Comparison of ENCODE assay signal across 28 cellular contexts in the genomic region with DNA sequence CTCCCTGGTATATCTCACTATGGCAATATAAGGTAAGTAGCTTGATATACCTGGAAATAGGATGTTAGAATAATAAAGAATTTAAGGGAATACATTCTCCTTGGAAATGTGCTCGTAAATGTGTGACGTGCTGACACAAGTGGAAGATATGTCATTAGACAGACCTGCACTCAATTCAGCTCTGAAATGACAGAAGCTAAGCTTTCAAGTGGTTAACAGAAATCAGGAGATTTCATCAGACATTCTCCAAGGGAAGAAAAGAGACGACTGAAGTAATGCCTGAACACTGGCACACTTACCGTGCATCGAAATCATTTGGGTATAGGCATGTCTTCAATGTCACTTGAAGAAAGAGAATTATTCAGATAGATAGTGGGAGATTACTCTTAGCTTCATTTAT.
"Had no signal": no experiment of that assay in that cellular context is flagged by ENCODE, and none has a peak within 500 bp of the region (broad histone marks: within the 10 kb centered on the region; RNA-seq: fewer than 3 reads in every experiment).

No MANE protein-coding gene starts in this region.

- H3K4me3 Mint-ChIP-seq: dendritic cell treated with granulocyte-macrophage colony-stimulating factor and Interleukin-4, amounts not matched to agents 40 ng/mL and 50 ng/mL, for 4 days; effector memory CD8-positive, alpha-beta T cell; endodermal cell had no signal

- H3K36me3 ChIP-seq: colonic mucosa, esophagus muscularis mucosa, esophagus squamous epithelium, gastrocnemius medialis, gastroesophageal sphincter, heart left ventricle, heart right ventricle had no signal

- H3K27me3 Mint-ChIP-seq: dendritic cell treated with granulocyte-macrophage colony-stimulating factor and Interleukin-4, amounts not matched to agents 40 ng/mL and 50 ng/mL, for 4 days; effector memory CD8-positive, alpha-beta T cell had no signal

- DNase-seq: colonic mucosa; cortex of kidney; dermis blood vessel endothelial cell; dorsolateral prefrontal cortex; effector CD4-positive, alpha-beta T cell; effector CD8-positive, alpha-beta T cell; effector memory CD4-positive, alpha-beta T cell; effector memory CD8-positive, alpha-beta T cell; endodermal cell; erythroblast; esophagus squamous epithelium; foreskin fibroblast; foreskin keratinocyte; foreskin melanocyte; gastrocnemius medialis; glutamatergic neuron; head of caudate nucleus; heart left ventricle; heart right ventricle had no signal

- H3K9me3 ChIP-seq: colonic mucosa, esophagus muscularis mucosa, esophagus squamous epithelium, gastrocnemius medialis, gastroesophageal sphincter, heart left ventricle had no signal

- FAIRE-seq: colon, endometrium, endothelial cell of umbilical vein, frontal cortex had no signal

- H3K9me3 Mint-ChIP-seq: endodermal cell had no signal

- H3K27me3 ChIP-seq: colonic mucosa, dorsolateral prefrontal cortex, esophagus muscularis mucosa, esophagus squamous epithelium, foreskin keratinocyte, gastrocnemius medialis, gastroesophageal sphincter, heart left ventricle, heart right ventricle had no signal

- H3K4me3 ChIP-seq: colonic mucosa, coronary artery, dorsolateral prefrontal cortex, esophagus muscularis mucosa, esophagus squamous epithelium, gastrocnemius medialis, gastroesophageal sphincter, heart left ventricle, heart right ventricle had no signal

- H3K27ac ChIP-seq: colonic mucosa, coronary artery, dorsolateral prefrontal cortex, epithelial cell of prostate, esophagus muscularis mucosa, esophagus squamous epithelium, foreskin keratinocyte, gastrocnemius medialis, gastroesophageal sphincter, heart left ventricle, heart right ventricle had no signal

- H3K27ac Mint-ChIP-seq: dendritic cell treated with granulocyte-macrophage colony-stimulating factor and Interleukin-4, amounts not matched to agents 40 ng/mL and 50 ng/mL, for 4 days; effector memory CD8-positive, alpha-beta T cell; endodermal cell had no signal

- H3K4me1 ChIP-seq: colonic mucosa, esophagus muscularis mucosa, esophagus squamous epithelium, foreskin keratinocyte, gastrocnemius medialis, gastroesophageal sphincter, heart left ventricle, heart right ventricle had no signal
